Comparison of ENCODE assay signal across 10 cellular contexts in the genomic region with DNA sequence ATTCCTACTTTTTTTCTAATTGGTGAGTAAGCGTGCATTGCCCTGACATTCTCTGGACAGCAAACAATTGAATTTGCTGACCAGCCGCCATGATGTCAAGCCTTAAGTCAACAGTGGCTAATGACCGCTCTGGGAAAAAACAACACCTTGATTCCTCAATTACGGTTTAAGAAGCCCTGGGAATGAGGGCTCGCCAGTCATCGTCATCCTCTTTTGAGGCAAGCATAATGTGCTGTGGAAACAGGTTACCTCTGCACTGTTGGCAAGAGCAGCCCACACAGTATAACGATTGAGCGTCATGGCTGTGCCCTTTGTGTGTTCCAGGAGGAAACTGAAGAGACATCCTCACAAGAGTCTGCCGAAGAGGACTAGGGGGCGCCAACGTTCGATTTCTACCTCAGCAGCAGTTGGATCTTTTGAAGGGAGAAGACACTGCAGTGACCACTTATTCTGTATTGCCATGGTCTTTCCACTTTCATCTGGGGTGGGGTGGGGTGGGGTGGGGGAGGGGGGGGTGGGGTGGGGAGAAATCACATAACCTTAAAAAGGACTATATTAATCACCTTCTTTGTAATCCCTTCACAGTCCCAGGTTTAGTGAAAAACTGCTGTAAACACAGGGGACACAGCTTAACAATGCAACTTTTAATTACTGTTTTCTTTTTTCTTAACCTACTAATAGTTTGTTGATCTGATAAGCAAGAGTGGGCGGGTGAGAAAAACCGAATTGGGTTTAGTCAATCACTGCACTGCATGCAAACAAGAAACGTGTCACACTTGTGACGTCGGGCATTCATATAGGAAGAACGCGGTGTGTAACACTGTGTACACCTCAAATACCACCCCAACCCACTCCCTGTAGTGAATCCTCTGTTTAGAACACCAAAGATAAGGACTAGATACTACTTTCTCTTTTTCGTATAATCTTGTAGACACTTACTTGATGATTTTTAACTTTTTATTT.
A peak's percentile ranks its signal among the peaks of the same experiment; 100 is the strongest.
DNase-seq lines count a peak whose midpoint lies in the region; ATAC-seq, FAIRE-seq and TF ChIP-seq lines count a peak whose summit lies in the region.
"Had no signal": no experiment of that assay in that cellular context is flagged by ENCODE, and none has a peak within 500 bp of the region (broad histone marks: within the 10 kb centered on the region; RNA-seq: fewer than 3 reads in every experiment).

No MANE protein-coding gene starts in this region.

- H3K18ac ChIP-seq in H1 (ENCODE audit: extremely low read depth, low read length), result no peak overlapping the region

- peaks cover 52% of the 10 kb centered on the region for H3F3A ChIP-seq in smooth muscle cell (ENCODE audit: low read depth)

- H3K4me2 ChIP-seq in H1 (ENCODE audit: insufficient read depth in 1 of 2, low read depth in 2 of 2, low read length in 2 of 2), result no peak overlapping the region
- H3K4me2 ChIP-seq in smooth muscle cell, result no peak overlapping the region

- H3K9ac ChIP-seq in H1 (replicated peaks in 1 of 4; ENCODE audit: extremely low read depth in 1 of 4, low read depth in 3 of 4, low read length in 3 of 4) (no peak overlapping the region), smooth muscle cell (ENCODE audit: low read depth) (no peak overlapping the region)

- peak overlapping the region; percentile 45 for H4K5ac ChIP-seq in H1 (ENCODE audit: insufficient read length, low read depth, low read length)

- H3K4me1 ChIP-seq in H1 (replicated peaks in 1 of 4; ENCODE audit: control insufficient read depth in 3 of 4, insufficient read depth in 4 of 4, low read length in 3 of 4) (no peaks in the 10 kb centered on the region; a peak in 1 of 7 replicates), smooth muscle cell (ENCODE audit: low read depth) (peaks cover 21% of the 10 kb centered on the region)

- TF ChIP-seq RAD21 in H1 (IDR thresholded peaks at IDR 0.05 in 1 of 2, conservative IDR thresholded peaks at IDR 0.05 in 1 of 2; ENCODE audit: low read depth in 2 of 2, low read length in 2 of 2), result peak; percentile 33 to 61

- TF ChIP-seq CTCF in NB4 (IDR thresholded peaks at IDR 0.05; ENCODE audit: low read depth, low read length) (peak; percentile 39), H1 (IDR thresholded peaks at IDR 0.05; ENCODE audit: control extremely low read depth in 1 of 3, insufficient read depth in 1 of 3, low read depth in 1 of 3, low read length in 3 of 3) (peak; percentile 67 to 78 (median 70)), smooth muscle cell (IDR thresholded peaks at IDR 0.05; ENCODE audit: borderline replicate concordance, insufficient read depth, poor library complexity, severe bottlenecking) (no peak)

- H2BK5ac ChIP-seq in H1 (ENCODE audit: low read depth, low read length), result no peak overlapping the region

- H3K56ac ChIP-seq in H1 (replicated peaks; ENCODE audit: insufficient read length, low read depth, low read length), result no peak overlapping the region

- H3K9me3 ChIP-seq in H1 (ENCODE audit: insufficient read depth in 2 of 2, low read depth in 1 of 2, low read length in 1 of 2) (no peaks in the 10 kb centered on the region), smooth muscle cell (replicated peaks; ENCODE audit: low read depth) (no peaks in the 10 kb centered on the region)

- H3K4me3 ChIP-seq in NB4 (ENCODE audit: low read depth, low read length) (no peak overlapping the region), H1 (ENCODE audit: extremely low read depth in 1 of 4, insufficient read depth in 2 of 4, low read depth in 3 of 4, low read length in 4 of 4) (no peak overlapping the region), smooth muscle cell (no peak overlapping the region)

- H4K8ac ChIP-seq in H1 (ENCODE audit: extremely low read depth, insufficient read depth, low read length), result no peak overlapping the region

- peak; percentile 18 for DNase-seq in activated T-cell treated with anti-CD3 and anti-CD28 coated beads for 48 hours (ENCODE audit: low read depth)
- DNase-seq in activated T-cell treated with anti-CD3 and anti-CD28 coated beads, Interleukin-2, amount 50 U/mL, for 1 hour, result no peak
- peak; percentile 56 for DNase-seq in NB4 (ENCODE audit: low read depth)
- DNase-seq in H1 (ENCODE audit: low read depth in 1 of 2, low spot score in 2 of 2), result peak in 1 of 2 experiments; percentile 77
- DNase-seq in smooth muscle cell (lab: John Stamatoyannopoulos, UW; ENCODE audit: unreplicated experiment), result no peak
- no peak for DNase-seq in activated CD4-positive, CD25-positive, alpha-beta regulatory T cell (lab: John Stamatoyannopoulos, UW)
- no peak for DNase-seq in sciatic nerve (ENCODE audit: low spot score)
- DNase-seq: activated B cell treated with CpG ODN at 0.5 μM for 24 hours, GDM1 had no signal

- H3K36me3 ChIP-seq in H1 (ENCODE audit: control insufficient read depth in 2 of 4, insufficient read depth in 4 of 4, low read length in 3 of 4) (no peaks in the 10 kb centered on the region; a peak in 1 of 8 replicates), smooth muscle cell (ENCODE audit: low read depth) (no peaks in the 10 kb centered on the region)

- no peaks in the 10 kb centered on the region for H3K27me3 ChIP-seq in H1 (replicated peaks in 1 of 4; ENCODE audit: control insufficient read depth in 3 of 4, extremely low read depth in 1 of 4, insufficient read depth in 3 of 4, low read length in 3 of 4)
- H3K27me3 ChIP-seq in smooth muscle cell (ENCODE audit: low read depth), result no peaks in the 10 kb centered on the region

- no peaks in the 10 kb centered on the region; the same call in 1 of the 2 replicates for H3K23me2 ChIP-seq in H1 (ENCODE audit: low read depth, low read length)

- TF ChIP-seq POLR2A in NB4 (IDR thresholded peaks at IDR 0.05; ENCODE audit: extremely low read depth, insufficient read length), result no peak
- no peak for TF ChIP-seq POLR2A in H1 (IDR thresholded peaks at IDR 0.05; ENCODE audit: control extremely low read depth in 1 of 2, low read depth in 2 of 2, low read length in 2 of 2)

- POLR2A ChIA-PET in H1 (lab: Charles Lee; ENCODE audit: partially characterized antibody), result no interaction called here

- H3K4ac ChIP-seq in H1 (replicated peaks; ENCODE audit: insufficient read length, low read depth, low read length), result no peak overlapping the region

- H3K79me1 ChIP-seq in H1 (ENCODE audit: low read depth, low read length), result no peaks in the 10 kb centered on the region

- H3K23ac ChIP-seq in H1 (ENCODE audit: insufficient read length), result no peak overlapping the region

- H2AFZ ChIP-seq in H1 (ENCODE audit: low read length) (peak overlapping the region; percentile 69; the same call in 1 of the 2 replicates), smooth muscle cell (ENCODE audit: low read depth) (no peak overlapping the region)

- H4K91ac ChIP-seq in H1 (replicated peaks; ENCODE audit: insufficient read length, low read length), result no peak overlapping the region

- intact Hi-C loops in sciatic nerve (cut with DNase I), result no loop called here

- ATAC-seq in GM18909 (IDR thresholded peaks at IDR 0.05; ENCODE audit: poor library complexity, unreplicated experiment) (no peak), sciatic nerve (no peak)

- no peak overlapping the region for H3K14ac ChIP-seq in H1 (ENCODE audit: insufficient read length)

- H4K20me1 ChIP-seq in H1 (replicated peaks in 1 of 2; ENCODE audit: control insufficient read depth in 1 of 2, insufficient read depth in 2 of 2, low read length in 2 of 2) (no peaks in the 10 kb centered on the region), smooth muscle cell (ENCODE audit: low read depth) (peaks cover 4% of the 10 kb centered on the region)

- H3K27ac ChIP-seq in H1 (ENCODE audit: low read depth, low read length) (no peak overlapping the region), smooth muscle cell (ENCODE audit: low read depth) (peak overlapping the region; percentile 84)

- H2BK20ac ChIP-seq in H1 (ENCODE audit: low read length), result no peak overlapping the region

- CTCF ChIA-PET in H1 (lab: Charles Lee; ENCODE audit: partially characterized antibody), result interaction anchor here (0.6 to 2.7 kb wide), 12 partner anchors 8 to 375 kb away, joined by 3 to 10 read pairs (median 4); no protein-coding TSS in a partner anchor

- H2BK15ac ChIP-seq in H1 (ENCODE audit: low read length), result no peak overlapping the region

- H3K79me2 ChIP-seq in H1 (ENCODE audit: control insufficient read depth in 1 of 2, insufficient read depth in 2 of 2, low read length in 2 of 2), result no peaks in the 10 kb centered on the region
- H3K79me2 ChIP-seq in smooth muscle cell (ENCODE audit: low read depth), result peaks cover under 1% of the 10 kb centered on the region

- WGBS in H1 (ENCODE audit: extremely low coverage in 1 of 2, insufficient coverage in 1 of 2, insufficient read length in 1 of 2, insufficient replicate concordance in 2 of 2, low coverage in 1 of 2, low lambda C conversion rate in 2 of 2, missing lambda C conversion rate in 1 of 2), 2 experiments, result 84% methylated on average over 20 of the region's 20 CpGs; no CpG with 5 or more reads in 1 of the 2 experiments
- 85% methylated on average over 20 of the region's 20 CpGs for WGBS in smooth muscle cell (ENCODE audit: low lambda C conversion rate)

- no peak overlapping the region for H2BK12ac ChIP-seq in H1 (ENCODE audit: low read depth, low read length)

- peak; percentile 42 for FAIRE-seq in H1 (lab: Jason Lieb, UNC)

- no peak for TF ChIP-seq EP300 in H1 (IDR thresholded peaks at IDR 0.05; ENCODE audit: borderline replicate concordance in 1 of 2, low read depth in 2 of 2, low read length in 2 of 2)

- H2BK120ac ChIP-seq in H1 (replicated peaks; ENCODE audit: low read depth, low read length), result no peak overlapping the region

- H2AK5ac ChIP-seq in H1 (ENCODE audit: low read depth, low read length), result no peak overlapping the region

TF ChIP-seq in H1, 55 proteins besides CTCF, POLR2A, EP300 and RAD21:
- peak; percentile 63; the same call in 1 of the 2 replicates for TF ChIP-seq YY1 (IDR thresholded peaks at IDR 0.05; ENCODE audit: low read depth, low read length)
- TF ChIP-seq, protein P1, sequence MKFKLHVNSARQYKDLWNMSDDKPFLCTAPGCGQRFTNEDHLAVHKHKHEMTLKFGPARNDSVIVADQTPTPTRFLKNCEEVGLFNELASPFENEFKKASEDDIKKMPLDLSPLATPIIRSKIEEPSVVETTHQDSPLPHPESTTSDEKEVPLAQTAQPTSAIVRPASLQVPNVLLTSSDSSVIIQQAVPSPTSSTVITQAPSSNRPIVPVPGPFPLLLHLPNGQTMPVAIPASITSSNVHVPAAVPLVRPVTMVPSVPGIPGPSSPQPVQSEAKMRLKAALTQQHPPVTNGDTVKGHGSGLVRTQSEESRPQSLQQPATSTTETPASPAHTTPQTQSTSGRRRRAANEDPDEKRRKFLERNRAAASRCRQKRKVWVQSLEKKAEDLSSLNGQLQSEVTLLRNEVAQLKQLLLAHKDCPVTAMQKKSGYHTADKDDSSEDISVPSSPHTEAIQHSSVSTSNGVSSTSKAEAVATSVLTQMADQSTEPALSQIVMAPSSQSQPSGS (IDR thresholded peaks at IDR 0.05; ENCODE audit: low read length), result no peak

Comparison
In these comparisons a context has a peak if more than half of its experiments do, and no peak if none do; other contexts are left out.
1. DNase-seq: peak in activated T-cell treated with anti-CD3 and anti-CD28 coated beads for 48 hours (single experiment) and NB4 (single experiment); none in activated T-cell treated with anti-CD3 and anti-CD28 coated beads, Interleukin-2, amount 50 U/mL, for 1 hour (single experiment), smooth muscle cell (single experiment), activated CD4-positive, CD25-positive, alpha-beta regulatory T cell (0 of 4) and sciatic nerve (single experiment).